ENCODE assay signal across 1 cellular context in genomic region chr7:151752816-151753600, GRCh38.
TF ChIP-seq lines count a peak whose summit lies in the region.

No MANE protein-coding gene starts in this region.

TF ChIP-seq in GM23338, 12 proteins besides CTCF, POLR2A, EP300 and RAD21 (continued from another document):
- TF ChIP-seq REST (IDR thresholded peaks at IDR 0.05; ENCODE audit: unreplicated experiment) (no peak), JUNB (IDR thresholded peaks at IDR 0.05; ENCODE audit: unreplicated experiment) (no peak), CREB1 (CRISPR knock-in tag; IDR thresholded peaks at IDR 0.05; ENCODE audit: low read depth) (no peak), ZNF114 (CRISPR knock-in tag; IDR thresholded peaks at IDR 0.05) (no peak), ETS1 (IDR thresholded peaks at IDR 0.05) (no peak), NANOG (IDR thresholded peaks at IDR 0.05; ENCODE audit: borderline replicate concordance) (no peak), ZNF331 (CRISPR knock-in tag; IDR thresholded peaks at IDR 0.05; ENCODE audit: low read depth) (no peak), EZH2phosphoT487 (IDR thresholded peaks at IDR 0.05; ENCODE audit: unreplicated experiment) (no peak)
